In genomic region chr9:125745682-125746016, GRCh38 we compare ENCODE assay signal across 1 cellular context.
TF ChIP-seq lines count a peak whose summit lies in the region.

No MANE protein-coding gene starts in this region.

TF ChIP-seq in HepG2, 621 proteins besides CTCF, POLR2A, EP300 and RAD21 (continues in another document):
- TF ChIP-seq PHF21A (CRISPR knock-in tag; IDR thresholded peaks at IDR 0.05) (no peak), ETV5 (CRISPR knock-in tag; IDR thresholded peaks at IDR 0.05; ENCODE audit: borderline replicate concordance) (no peak), ARID3A (IDR thresholded peaks at IDR 0.05; ENCODE audit: low read depth, low read length) (no peak), ZNF260 (CRISPR knock-in tag; IDR thresholded peaks at IDR 0.05; ENCODE audit: borderline replicate concordance, low read depth) (no peak), FOXJ3 (CRISPR knock-in tag; IDR thresholded peaks at IDR 0.05; ENCODE audit: borderline replicate concordance) (no peak), NCOA1 (CRISPR knock-in tag; IDR thresholded peaks at IDR 0.05) (0 out of 2 replicates have a peak, but pooled peaks have one; percentile 22), ATF7-NPFF (CRISPR knock-in tag; IDR thresholded peaks at IDR 0.05; ENCODE audit: low read depth) (no peak), KDM4B (CRISPR knock-in tag; IDR thresholded peaks at IDR 0.05) (no peak), ZNF232 (CRISPR knock-in tag; IDR thresholded peaks at IDR 0.05; ENCODE audit: borderline replicate concordance) (no peak), ARNTL (CRISPR knock-in tag; IDR thresholded peaks at IDR 0.05) (no peak), CERS6 (CRISPR knock-in tag; IDR thresholded peaks at IDR 0.05) (no peak), TCF12 (IDR thresholded peaks at IDR 0.05) (no peak), TCF12 (CRISPR knock-in tag; IDR thresholded peaks at IDR 0.05) (no peak), ZNF772 (CRISPR knock-in tag; IDR thresholded peaks at IDR 0.05) (no peak), ZBTB38 (CRISPR knock-in tag; IDR thresholded peaks at IDR 0.05) (no peak), ZNF567 (CRISPR knock-in tag; IDR thresholded peaks at IDR 0.05; ENCODE audit: borderline replicate concordance) (no peak), ZNF274 (CRISPR knock-in tag; IDR thresholded peaks at IDR 0.05) (no peak), KIAA2018 (CRISPR knock-in tag; IDR thresholded peaks at IDR 0.05; ENCODE audit: borderline replicate concordance) (no peak), SRY (CRISPR knock-in tag; IDR thresholded peaks at IDR 0.05) (no peak), ZNF674 (CRISPR knock-in tag; IDR thresholded peaks at IDR 0.05; ENCODE audit: low read depth) (peak; percentile 61; the same call in 1 of the 2 replicates), BRCA1 (CRISPR knock-in tag; IDR thresholded peaks at IDR 0.05) (no peak), JUN (CRISPR knock-in tag; IDR thresholded peaks at IDR 0.05) (no peak), ZNF10 (CRISPR knock-in tag; IDR thresholded peaks at IDR 0.05; ENCODE audit: borderline replicate concordance, low read depth) (no peak), MED1 (CRISPR knock-in tag; IDR thresholded peaks at IDR 0.05) (no peak), MEIS2 (CRISPR knock-in tag; IDR thresholded peaks at IDR 0.05) (no peak), ZNF263 (CRISPR knock-in tag; IDR thresholded peaks at IDR 0.05) (no peak), ZMAT5 (CRISPR knock-in tag; IDR thresholded peaks at IDR 0.05; ENCODE audit: borderline replicate concordance, low read depth) (no peak), HNF1B (CRISPR knock-in tag; IDR thresholded peaks at IDR 0.05) (no peak), CREB1 (IDR thresholded peaks at IDR 0.05) (no peak), CREB1 (CRISPR knock-in tag; IDR thresholded peaks at IDR 0.05) (0 out of 2 replicates have a peak, but pooled peaks have one; percentile 10), MAFK (conservative IDR thresholded peaks at IDR 0.05 in 1 of 2, IDR thresholded peaks at IDR 0.05 in 1 of 2; ENCODE audit: low read length in 2 of 2) (no peak), EEA1 (CRISPR knock-in tag; IDR thresholded peaks at IDR 0.05; ENCODE audit: borderline replicate concordance) (no peak), ZSCAN5A (CRISPR knock-in tag; IDR thresholded peaks at IDR 0.05; ENCODE audit: borderline replicate concordance) (no peak), CAMTA2 (CRISPR knock-in tag; IDR thresholded peaks at IDR 0.05; ENCODE audit: borderline replicate concordance) (0 out of 2 replicates have a peak, but pooled peaks have one; percentile 5), POGZ (CRISPR knock-in tag; IDR thresholded peaks at IDR 0.05) (no peak), NFE2L1 (CRISPR knock-in tag; IDR thresholded peaks at IDR 0.05; ENCODE audit: borderline replicate concordance) (no peak), CHCHD3 (CRISPR knock-in tag; IDR thresholded peaks at IDR 0.05) (no peak), ZFX (CRISPR knock-in tag; IDR thresholded peaks at IDR 0.05; ENCODE audit: low read depth) (no peak), ZBTB40 (IDR thresholded peaks at IDR 0.05) (no peak), ZBTB40 (CRISPR knock-in tag; IDR thresholded peaks at IDR 0.05) (no peak), MIER3 (CRISPR knock-in tag; IDR thresholded peaks at IDR 0.05; ENCODE audit: borderline replicate concordance) (no peak), RFX1 (IDR thresholded peaks at IDR 0.05) (no peak)
